In genomic region chr16:29130131-29130711, GRCh38 we compare ENCODE assay signal across 8 cellular contexts.
DNase-seq lines count a peak whose midpoint lies in the region; ATAC-seq, FAIRE-seq and TF ChIP-seq lines count a peak whose summit lies in the region.
"Not testable (repeated sequence)": the region's sequence is repeated elsewhere in the genome, so short reads cannot be mapped to it uniquely, and the experiment has no call there.

No MANE protein-coding gene starts in this region.

- H3K4me1 ChIP-seq in Karpas-422 (ENCODE audit: low read length); kidney (ENCODE audit: control insufficient read depth in 1 of 2, insufficient read depth in 1 of 2, low read depth in 1 of 2, low read length in 2 of 2); neuronal stem cell (ENCODE audit: control insufficient read depth in 2 of 2, insufficient read depth in 1 of 2, low read depth in 1 of 2, low read length in 2 of 2); sigmoid colon: not testable (repeated sequence)
- peaks cover 10 to 40% (median 31%) of the 10 kb centered on the region in 4 donors for H3K4me1 ChIP-seq in esophagus muscularis mucosa
- peaks cover 11 to 47% (median 26%) of the 10 kb centered on the region in 9 donors for H3K4me1 ChIP-seq in heart right ventricle
- H3K4me1 ChIP-seq in tibial artery = peaks cover 0 to 24% (median 15%) of the 10 kb centered on the region in 4 donors
- peaks cover 40% of the 10 kb centered on the region for H3K4me1 ChIP-seq in vagina

- DNase-seq in Karpas-422 (peak; percentile 20), kidney (peak; percentile 62), sigmoid colon (peak; percentile 65), tibial artery (peak in 1 of 2 donors; percentile 66)
- not testable (repeated sequence) for DNase-seq in esophagus muscularis mucosa (ENCODE audit: extremely low spot score); heart right ventricle; neuronal stem cell (ENCODE audit: low spot score); vagina (ENCODE audit: extremely low spot score in 2 of 2)

- not testable (repeated sequence) for H2BK120ac ChIP-seq in neuronal stem cell (ENCODE audit: low read depth, low read length)

- H2AFZ ChIP-seq in Karpas-422 (ENCODE audit: low read length); neuronal stem cell (ENCODE audit: low read length): not testable (repeated sequence)

- WGBS in esophagus muscularis mucosa = 79% methylated on average over 14 of the region's 25 CpGs
- 69 to 81% methylated on average over 24 to 25 of the region's 25 CpGs for WGBS in heart right ventricle, 2 donors
- no CpG with 5 or more reads among the region's 25 CpGs for WGBS in neuronal stem cell (ENCODE audit: extremely low coverage in 2 of 2, insufficient read length in 2 of 2, insufficient replicate concordance in 1 of 2), 2 donors
- WGBS in sigmoid colon, 2 donors = 91 to 92% methylated on average over 25 of the region's 25 CpGs

- not testable (repeated sequence) for H3K27me3 ChIP-seq in Karpas-422 (ENCODE audit: low read length); esophagus muscularis mucosa; heart right ventricle; neuronal stem cell (ENCODE audit: control insufficient read depth in 3 of 3, insufficient read depth in 3 of 3, low read depth in 1 of 3, low read length in 3 of 3); sigmoid colon; tibial artery; vagina

- not testable (repeated sequence) for TF ChIP-seq POLR2A in esophagus muscularis mucosa (IDR thresholded peaks at IDR 0.05; ENCODE audit: low read depth); sigmoid colon (IDR thresholded peaks at IDR 0.05); vagina (IDR thresholded peaks at IDR 0.05)

- not testable (repeated sequence) for H3K9me3 ChIP-seq in Karpas-422 (ENCODE audit: low read length); esophagus muscularis mucosa; heart right ventricle; kidney (ENCODE audit: control insufficient read depth in 1 of 2, low read length in 2 of 2); neuronal stem cell (replicated peaks in 1 of 2; ENCODE audit: control insufficient read depth in 2 of 2, insufficient read depth in 1 of 2, low read depth in 1 of 2, low read length in 2 of 2); sigmoid colon; tibial artery; vagina

- not testable (repeated sequence) for H3K79me1 ChIP-seq in neuronal stem cell (ENCODE audit: low read depth, low read length)

- not testable (repeated sequence) for H2BK5ac ChIP-seq in neuronal stem cell (ENCODE audit: low read length)

- not testable (repeated sequence) for H4K91ac ChIP-seq in neuronal stem cell (ENCODE audit: low read depth, low read length, poor library complexity)

- not testable (repeated sequence) for H3K27ac ChIP-seq in Karpas-422 (ENCODE audit: low read length); kidney (ENCODE audit: low read depth in 2 of 2, low read length in 2 of 2); neuronal stem cell (replicated peaks; ENCODE audit: low read length)
- H3K27ac ChIP-seq in esophagus muscularis mucosa (replicated peaks in 1 of 4) = peak overlapping the region; percentile 54 to 73 (median 65)
- peak overlapping the region in 6 of 10 donors; percentile 55 to 76 (median 64) for H3K27ac ChIP-seq in heart right ventricle
- peak overlapping the region; percentile 26 to 55 (median 42) for H3K27ac ChIP-seq in sigmoid colon
- peak overlapping the region; percentile 40 to 55 for H3K27ac ChIP-seq in tibial artery
- peak overlapping the region; percentile 90 for H3K27ac ChIP-seq in vagina

- not testable (repeated sequence) for H3K4ac ChIP-seq in neuronal stem cell (ENCODE audit: low read length)

- H2BK12ac ChIP-seq in neuronal stem cell (ENCODE audit: low read length) = not testable (repeated sequence)

- not testable (repeated sequence) for H4K20me1 ChIP-seq in Karpas-422 (ENCODE audit: insufficient read depth, low read depth, low read length)

- H2BK15ac ChIP-seq in neuronal stem cell (ENCODE audit: low read length) = not testable (repeated sequence)

- H3K9ac ChIP-seq in Karpas-422 (ENCODE audit: low read length); kidney (ENCODE audit: low read length in 2 of 2); neuronal stem cell (ENCODE audit: low read depth, low read length, poor library complexity): not testable (repeated sequence)

- TF ChIP-seq EP300 in esophagus muscularis mucosa (IDR thresholded peaks at IDR 0.05); sigmoid colon (IDR thresholded peaks at IDR 0.05): not testable (repeated sequence)

- H3K4me2 ChIP-seq in Karpas-422 (ENCODE audit: low read depth, low read length, poor library complexity, severe bottlenecking); neuronal stem cell (ENCODE audit: insufficient read depth, low read length, poor library complexity, severe bottlenecking): not testable (repeated sequence)

- H3K4me3 ChIP-seq in Karpas-422 (ENCODE audit: low read length); esophagus muscularis mucosa; heart right ventricle; kidney (ENCODE audit: low read length in 2 of 2); neuronal stem cell (ENCODE audit: low read length in 2 of 2); sigmoid colon; tibial artery; vagina: not testable (repeated sequence)

- intact Hi-C loops in esophagus muscularis mucosa (cut with DNase I); heart right ventricle (cut with DNase I); kidney (cut with DNase I); sigmoid colon (cut with DNase I); tibial artery (cut with DNase I; ENCODE audit: low total_unique reads); vagina (cut with DNase I): not testable (repeated sequence)

- peak in 6 of 8 donors; percentile 6 to 31 (median 20) for ATAC-seq in heart right ventricle

- not testable (repeated sequence) for H3K9me2 ChIP-seq in Karpas-422 (replicated peaks; ENCODE audit: insufficient read depth, low read length)

- H3K36me3 ChIP-seq in Karpas-422 (ENCODE audit: insufficient read depth, low read length); esophagus muscularis mucosa; heart right ventricle; kidney (ENCODE audit: control insufficient read depth in 1 of 2, insufficient read depth in 2 of 2, low read length in 2 of 2); neuronal stem cell (replicated peaks in 1 of 2; ENCODE audit: control insufficient read depth in 2 of 2, insufficient read depth in 2 of 2, low read length in 2 of 2); sigmoid colon; tibial artery; vagina: not testable (repeated sequence)

- H3K79me2 ChIP-seq in Karpas-422 (ENCODE audit: low read length) = not testable (repeated sequence)

- not testable (repeated sequence) for H3K23ac ChIP-seq in neuronal stem cell (ENCODE audit: low read depth, low read length, poor library complexity)

- not testable (repeated sequence) for H3K18ac ChIP-seq in neuronal stem cell (ENCODE audit: low read length)

- not testable (repeated sequence) for FAIRE-seq in kidney (lab: Jason Lieb, UNC)

- peak overlapping the region; percentile 65 for H4K8ac ChIP-seq in neuronal stem cell (ENCODE audit: low read depth, low read length)

- TF ChIP-seq CTCF in esophagus muscularis mucosa (IDR thresholded peaks at IDR 0.05); heart right ventricle (IDR thresholded peaks at IDR 0.05); kidney (IDR thresholded peaks at IDR 0.05; ENCODE audit: borderline replicate concordance, extremely low read depth, insufficient read depth); sigmoid colon (IDR thresholded peaks at IDR 0.05); tibial artery (IDR thresholded peaks at IDR 0.05); vagina (IDR thresholded peaks at IDR 0.05): not testable (repeated sequence)

- not testable (repeated sequence) for H3K14ac ChIP-seq in neuronal stem cell (ENCODE audit: low read length)

- H2AK5ac ChIP-seq in neuronal stem cell (ENCODE audit: low read depth, low read length) = peak overlapping the region; percentile 28
